In genomic region chr18:45775241-45775676, GRCh38 we compare ENCODE assay signal across 9 cellular contexts. TPM values are rescaled to one million over a fixed set of nuclear protein-coding genes. Genes with fewer than 3 reads are reported as not detected.
DNase-seq lines count a peak whose midpoint lies in the region; ATAC-seq lines count a peak whose summit lies in the region.
"Had no signal": no experiment of that assay in that cellular context is flagged by ENCODE, and none has a peak within 500 bp of the region (broad histone marks: within the 10 kb centered on the region; RNA-seq: fewer than 3 reads in every experiment).

No MANE protein-coding gene starts in this region.

- peaks cover 30% of the 10 kb centered on the region for H3K4me1 Mint-ChIP-seq in activated CD8-positive, alpha-beta T cell treated with anti-CD3 and anti-CD28 coated beads, Interleukin-2, amount 10 ng/mL, durations not matched to agents 7 days and 5 days (ENCODE audit: low read depth)
- H3K4me1 Mint-ChIP-seq in effector memory CD8-positive, alpha-beta T cell (ENCODE audit: low read depth in 2 of 2): peaks cover 34 to 47% of the 10 kb centered on the region in 2 donors

- H3K36me3 Mint-ChIP-seq in activated CD8-positive, alpha-beta T cell treated with anti-CD3 and anti-CD28 coated beads, Interleukin-2, amount 10 ng/mL, durations not matched to agents 7 days and 5 days (ENCODE audit: low read depth): peaks cover 7% of the 10 kb centered on the region
- peaks cover 3% of the 10 kb centered on the region for H3K36me3 Mint-ChIP-seq in effector memory CD8-positive, alpha-beta T cell (ENCODE audit: insufficient read depth)

- ATAC-seq in activated CD8-positive, alpha-beta T cell treated with anti-CD3 and anti-CD28 coated beads, Interleukin-2, amount 10 ng/mL, durations not matched to agents 7 days and 5 days: peak; percentile 70
- ATAC-seq in effector memory CD8-positive, alpha-beta T cell (replicated peaks): peak; percentile 52

- no peaks in the 10 kb centered on the region for H3K9me3 Mint-ChIP-seq in activated CD8-positive, alpha-beta T cell treated with anti-CD3 and anti-CD28 coated beads, Interleukin-2, amount 10 ng/mL, durations not matched to agents 7 days and 5 days (ENCODE audit: insufficient read depth)
- H3K9me3 Mint-ChIP-seq in effector memory CD8-positive, alpha-beta T cell: no peaks in the 10 kb centered on the region

- peaks cover 44% of the 10 kb centered on the region for H3K27me3 Mint-ChIP-seq in activated CD8-positive, alpha-beta T cell treated with anti-CD3 and anti-CD28 coated beads, Interleukin-2, amount 10 ng/mL, durations not matched to agents 7 days and 5 days (ENCODE audit: low read depth)
- peaks cover 0 to 2% of the 10 kb centered on the region in 2 donors for H3K27me3 Mint-ChIP-seq in effector memory CD8-positive, alpha-beta T cell

- H3K27me3 ChIP-seq in HUES6 (ENCODE audit: control insufficient read depth, insufficient read depth, low read length): peaks cover 7% of the 10 kb centered on the region; the same call in 1 of the 2 replicates

- no peaks in the 10 kb centered on the region for H3K36me3 ChIP-seq in HUES6 (ENCODE audit: control insufficient read depth, insufficient read depth, low read length)

- peak overlapping the region; percentile 60 for H3K27ac ChIP-seq in HUES6 (ENCODE audit: low read depth, low read length)

- H3K27ac Mint-ChIP-seq in activated CD8-positive, alpha-beta T cell treated with anti-CD3 and anti-CD28 coated beads, Interleukin-2, amount 10 ng/mL, durations not matched to agents 7 days and 5 days: peak overlapping the region; percentile 45
- H3K27ac Mint-ChIP-seq in effector memory CD8-positive, alpha-beta T cell: peak overlapping the region; percentile 44 to 83

- no peaks in the 10 kb centered on the region for H3K9me3 ChIP-seq in HUES6 (ENCODE audit: control insufficient read depth, insufficient read depth, low read depth, low read length)

- peak overlapping the region; percentile 73 for H3K4me3 Mint-ChIP-seq in activated CD8-positive, alpha-beta T cell treated with anti-CD3 and anti-CD28 coated beads, Interleukin-2, amount 10 ng/mL, durations not matched to agents 7 days and 5 days
- peak overlapping the region; percentile 41 to 59 for H3K4me3 Mint-ChIP-seq in effector memory CD8-positive, alpha-beta T cell

- POLR2A ChIA-PET in activated CD8-positive, alpha-beta T cell treated with anti-CD3 and anti-CD28 coated beads, Interleukin-2, amount 10 ng/mL, durations not matched to agents 7 days and 5 days (lab: Charles Lee): interaction anchor here (1.1 to 1.3 kb wide), 2 partner anchors 11 to 108 kb away, joined by 3 read pairs; no protein-coding TSS in a partner anchor

- peak overlapping the region; percentile 72 for H3K9ac ChIP-seq in HUES6 (ENCODE audit: low read length)

- CTCF ChIA-PET in activated CD8-positive, alpha-beta T cell treated with anti-CD3 and anti-CD28 coated beads, Interleukin-2, amount 10 ng/mL, durations not matched to agents 7 days and 5 days (lab: Charles Lee): interaction anchor here (0.9 to 2.0 kb wide), 4 partner anchors 45 to 111 kb away, joined by 3 to 5 read pairs (median 4); partner anchors contain the start of gene SLC14A1

- H3K4me1 ChIP-seq in HUES6 (ENCODE audit: control insufficient read depth, insufficient read depth, low read length): no peaks in the 10 kb centered on the region

- H3K4me3 ChIP-seq in HUES6 (ENCODE audit: low read depth, low read length): peak overlapping the region; percentile 82

- DNase-seq in SIG-M5 treated with dmso at 0.1 percent for 504 hours (lab: John Stamatoyannopoulos, UW; ENCODE audit: unreplicated experiment) (peak; percentile 64), SIG-M5 (lab: John Stamatoyannopoulos, UW) (no peak), middle frontal gyrus (ENCODE audit: extremely low spot score, low spot score) (peak; percentile 18), D341Med (ENCODE audit: low spot score) (no peak)
- DNase-seq in activated CD8-positive, alpha-beta T cell treated with anti-CD3 and anti-CD28 coated beads, Interleukin-2, amount 10 ng/mL, durations not matched to agents 7 days and 5 days: peak; percentile 65
- DNase-seq in effector memory CD8-positive, alpha-beta T cell: peak; percentile 18 to 36 (median 29)
- peak; percentile 33 for DNase-seq in stimulated activated CD8-positive, alpha-beta memory T cell treated with anti-CD3 and anti-CD28 coated beads, Interleukin-15, amount 100 ng/mL, for 24 hours (ENCODE audit: low read depth)
- DNase-seq: DND-41 had no signal

RNA-seq across cellular contexts. Expression of gene SIGLEC15, which starts 50.2 kb away (rescaled TPM):
- not detected for total RNA-seq in activated CD8-positive, alpha-beta T cell treated with anti-CD3 and anti-CD28 coated beads, Interleukin-2, amount 10 ng/mL, durations not matched to agents 7 days and 5 days

RNA-seq across cellular contexts. Expression of gene SLC14A1, which starts 51.3 kb away (rescaled TPM):
- total RNA-seq in activated CD8-positive, alpha-beta T cell treated with anti-CD3 and anti-CD28 coated beads, Interleukin-2, amount 10 ng/mL, durations not matched to agents 7 days and 5 days: 1 to 10 TPM; 2.4 to 3.8 TPM

Comparison
In these comparisons a context has a peak if more than half of its experiments do, and no peak if none do; other contexts are left out.
1. DNase-seq: peak in SIG-M5 treated with dmso at 0.1 percent for 504 hours (single experiment), activated CD8-positive, alpha-beta T cell treated with anti-CD3 and anti-CD28 coated beads, Interleukin-2, amount 10 ng/mL, durations not matched to agents 7 days and 5 days (single experiment), effector memory CD8-positive, alpha-beta T cell (3 of 3), middle frontal gyrus (single experiment) and stimulated activated CD8-positive, alpha-beta memory T cell treated with anti-CD3 and anti-CD28 coated beads, Interleukin-15, amount 100 ng/mL, for 24 hours (single experiment); none in SIG-M5 (single experiment) and D341Med (single experiment).